ENCODE assay signal across 24 cellular contexts in genomic region chr3:116316781-116317180, GRCh38.
"Had no signal": no experiment of that assay in that cellular context is flagged by ENCODE, and none has a peak within 500 bp of the region (broad histone marks: within the 10 kb centered on the region; RNA-seq: fewer than 3 reads in every experiment).

No MANE protein-coding gene starts in this region.

- H3K27ac ChIP-seq: brain microvascular endothelial cell, colonic mucosa, dorsolateral prefrontal cortex, esophagus muscularis mucosa, foreskin keratinocyte, gastrocnemius medialis, heart right ventricle, VCaP had no signal

- H3K27me3 ChIP-seq: brain microvascular endothelial cell, colonic mucosa, dorsolateral prefrontal cortex, esophagus muscularis mucosa, foreskin keratinocyte, gastrocnemius medialis, heart right ventricle had no signal

- H3K9me3 ChIP-seq: colonic mucosa, esophagus muscularis mucosa, heart right ventricle had no signal

- DNase-seq: activated CD4-positive, alpha-beta memory T cell treated with anti-CD3 and anti-CD28 coated beads, Interleukin-2, amount 10 ng/mL, durations not matched to agents 7 days and 5 days; activated CD4-positive, alpha-beta T cell treated with anti-CD3 and anti-CD28 coated beads for 1 hour; activated CD4-positive, alpha-beta T cell treated with anti-CD3 and anti-CD28 coated beads for 4 hours; activated CD4-positive, alpha-beta T cell treated with anti-CD3 and anti-CD28 coated beads, Interleukin-2, amount 10 ng/mL, durations not matched to agents 7 days and 5 days; activated CD4-positive, alpha-beta T cell treated with anti-CD3 and anti-CD28 coated beads, Interleukin-2, amount 50 U/mL, for 4 hours; activated CD8-positive, alpha-beta memory T cell treated with anti-CD3 and anti-CD28 coated beads, Interleukin-2, amount 50 U/mL, for 48 hours; activated gamma-delta T cell; activated naive CD4-positive, alpha-beta T cell; activated naive CD4-positive, alpha-beta T cell treated with anti-CD3 and anti-CD28 coated beads, Interleukin-2, amount 50 U/mL, for 16 hours; activated T-cell treated with anti-CD3 and anti-CD28 coated beads for 4 hours; activated T-cell treated with anti-CD3 and anti-CD28 coated beads, Interleukin-2, amount 50 U/mL, for 24 hours; activated T-cell treated with anti-CD3 and anti-CD28 coated beads, Interleukin-2, amount 50 U/mL, for 72 hours; amniotic stem cell; brain microvascular endothelial cell; colonic mucosa; effector memory CD4-positive, alpha-beta T cell; endodermal cell; foreskin keratinocyte; gastrocnemius medialis; heart right ventricle; T-helper 2 cell had no signal

- H3K36me3 ChIP-seq: brain microvascular endothelial cell, colonic mucosa, esophagus muscularis mucosa, gastrocnemius medialis, heart right ventricle had no signal

- H3K4me1 ChIP-seq: colonic mucosa, esophagus muscularis mucosa, foreskin keratinocyte, gastrocnemius medialis had no signal

- H3K4me3 ChIP-seq: colonic mucosa, dorsolateral prefrontal cortex, esophagus muscularis mucosa, gastrocnemius medialis, heart right ventricle had no signal
